ENCODE assay signal across 9 cellular contexts in the genomic region with DNA sequence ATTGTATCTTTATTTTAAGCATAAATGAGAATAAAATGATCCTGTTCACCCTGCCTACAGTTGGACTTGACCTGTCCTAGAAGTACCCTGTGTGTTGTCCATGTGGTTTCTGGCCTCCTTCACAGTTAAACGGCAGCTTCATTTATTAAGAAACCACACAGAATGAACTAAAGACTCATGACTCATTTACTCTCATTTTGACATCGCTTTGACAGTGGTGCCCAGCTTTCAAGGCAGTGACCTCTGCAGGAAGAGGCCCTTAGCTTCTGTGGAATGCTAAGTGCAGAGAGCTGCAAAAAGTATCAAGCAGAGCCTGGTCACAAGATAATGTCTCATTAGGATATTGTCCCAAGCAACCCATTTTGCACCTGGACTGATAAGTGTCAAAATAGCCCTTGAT.
A peak's percentile ranks its signal among the peaks of the same experiment; 100 is the strongest.
DNase-seq lines count a peak whose midpoint lies in the region; ATAC-seq and TF ChIP-seq lines count a peak whose summit lies in the region.
"Had no signal": no experiment of that assay in that cellular context is flagged by ENCODE, and none has a peak within 500 bp of the region (broad histone marks: within the 10 kb centered on the region; RNA-seq: fewer than 3 reads in every experiment).

No MANE protein-coding gene starts in this region.

- TF ChIP-seq CTCF in HCT116 (IDR thresholded peaks at IDR 0.05 in 2 of 3, conservative IDR thresholded peaks at IDR 0.05 in 1 of 3; ENCODE audit: borderline replicate concordance in 1 of 3, insufficient read depth in 1 of 3, low read depth in 2 of 3, low read length in 2 of 3) (no peak), RWPE1 (conservative IDR thresholded peaks at IDR 0.05; ENCODE audit: low read depth) (no peak), omental fat pad (IDR thresholded peaks at IDR 0.05) (no peak)

- CTCF ChIA-PET in HCT116 (lab: Charles Lee) (no interaction called here), RWPE1 (lab: Yijun Ruan, JAX) (no interaction called here)

- ATAC-seq in HCT116, result peak; percentile 38
- ATAC-seq in Right ventricle myocardium superior (ENCODE audit: poor library complexity), result peak; percentile 55
- no peak for ATAC-seq in omental fat pad (ENCODE audit: low FRiP score)

- no peaks in the 10 kb centered on the region for H3K9me2 ChIP-seq in HCT116 (ENCODE audit: insufficient read depth)

- H3K36me3 ChIP-seq in HCT116 (ENCODE audit: control insufficient read depth in 1 of 2, insufficient read depth in 2 of 2, low read length in 2 of 2), result peaks cover 11 to 17% of the 10 kb centered on the region in 2 experiments

- H3K4me2 ChIP-seq in HCT116 (ENCODE audit: low read length), result no peak overlapping the region

- DNase-seq in Daoy (ENCODE audit: low read depth) (peak; percentile 86), HCT116 (ENCODE audit: low read depth, low spot score) (no peak), RWPE1 (ENCODE audit: low spot score) (peak; percentile 17), Right ventricle myocardium superior (no peak), omental fat pad (ENCODE audit: low spot score) (no peak), NCI-H1436 treated with DMSO at 0.1 percent for 48 hours (lab: John Stamatoyannopoulos, UW) (no peak)
- no peak for DNase-seq in effector CD4-positive, alpha-beta T cell
- no peak for DNase-seq in stimulated activated CD4-positive, alpha-beta T cell treated with anti-CD3 and anti-CD28 coated beads, Interleukin-4, amount 100 ng/mL, for 1 hour

- no TSS peak for BruUV-seq in HCT116 (replicated peaks; lab: Mats Ljungman, UMichigan)

- no peaks in the 10 kb centered on the region; a peak in 1 of 4 replicates for H3K4me1 ChIP-seq in HCT116 (ENCODE audit: control insufficient read depth in 1 of 2, insufficient read depth in 2 of 2, low read length in 2 of 2)

- no peak overlapping the region for H3K27ac ChIP-seq in HCT116 (ENCODE audit: low read depth, low read length)
- H3K27ac ChIP-seq in RWPE1, result no peak overlapping the region

- RAD21 ChIA-PET in HCT116 (lab: Charles Lee; ENCODE audit: low non-redundant PET in 1 of 2, low total read pairs in 2 of 2, uncharacterized antibody in 2 of 2, unreplicated experiment in 2 of 2), result no interaction called here

- H3K9me3 ChIP-seq in HCT116 (ENCODE audit: control insufficient read depth in 1 of 2, insufficient read depth in 1 of 2, low read depth in 1 of 2, low read length in 2 of 2), result no peaks in the 10 kb centered on the region
- H3K9me3 ChIP-seq: upper lobe of left lung had no signal

- intact Hi-C loops in HCT116 (cut with micrococcal nuclease), result no loop called here
- intact Hi-C loops in Right ventricle myocardium superior (cut with DNase I), result loop anchor here (10.0 kb wide), 1 partner anchor 94 kb away; the partner anchor contains the start of genes AVL9 and LSM5

- no peaks in the 10 kb centered on the region for H3K79me2 ChIP-seq in HCT116 (ENCODE audit: insufficient read depth, low read length)

- no peaks in the 10 kb centered on the region for H4K20me1 ChIP-seq in HCT116 (ENCODE audit: insufficient read depth)

- no peak for TF ChIP-seq RAD21 in HCT116 (IDR thresholded peaks at IDR 0.05; ENCODE audit: low read depth)

- no peak overlapping the region for H3K9ac ChIP-seq in HCT116 (ENCODE audit: low read length)

- POLR2A ChIA-PET in HCT116 (lab: Charles Lee) (no interaction called here), RWPE1 (lab: Yijun Ruan, JAX; ENCODE audit: low non-redundant PET) (no interaction called here)

- H3K4me3 ChIP-seq in HCT116 (replicated peaks in 1 of 2; ENCODE audit: low read depth in 1 of 2, low read length in 2 of 2), result no peak overlapping the region
- H3K4me3 ChIP-seq: upper lobe of left lung had no signal

- no peak for TF ChIP-seq POLR2A in HCT116 (IDR thresholded peaks at IDR 0.05; ENCODE audit: borderline replicate concordance, extremely low read depth, insufficient read depth, insufficient read length)

- no peak overlapping the region for H2AFZ ChIP-seq in HCT116 (ENCODE audit: low read depth, low read length, poor library complexity, severe bottlenecking)

- H3K27me3 ChIP-seq in HCT116 (ENCODE audit: insufficient read depth, low read length), result no peaks in the 10 kb centered on the region
- H3K27me3 ChIP-seq: upper lobe of left lung had no signal

TF ChIP-seq in HCT116, 20 proteins besides CTCF, POLR2A, EP300 and RAD21:
- TF ChIP-seq ELF1 (IDR thresholded peaks at IDR 0.05; ENCODE audit: borderline replicate concordance, low read depth), result no peak
- no peak for TF ChIP-seq REST (IDR thresholded peaks at IDR 0.05; ENCODE audit: low read depth)
- TF ChIP-seq YY1 (IDR thresholded peaks at IDR 0.05; ENCODE audit: extremely low read depth, insufficient replicate concordance, low read depth, low read length), result no peak
- TF ChIP-seq ZFX (IDR thresholded peaks at IDR 0.05), result no peak
- no peak for TF ChIP-seq ZNF274 (IDR thresholded peaks at IDR 0.05; ENCODE audit: low read depth, low read length)
- no peak for TF ChIP-seq EZH2phosphoT487 (IDR thresholded peaks at IDR 0.05; ENCODE audit: borderline replicate concordance)
- TF ChIP-seq JUND (IDR thresholded peaks at IDR 0.05), result no peak
- TF ChIP-seq SRF (IDR thresholded peaks at IDR 0.05; ENCODE audit: low read depth), result no peak
- no peak for TF ChIP-seq CEBPB (IDR thresholded peaks at IDR 0.05; ENCODE audit: low read depth)
- TF ChIP-seq EGR1 (IDR thresholded peaks at IDR 0.05; ENCODE audit: low read depth), result no peak
- no peak for TF ChIP-seq FOSL1 (IDR thresholded peaks at IDR 0.05; ENCODE audit: low read depth)
- TF ChIP-seq TCF7L2 (IDR thresholded peaks at IDR 0.05; ENCODE audit: borderline replicate concordance, extremely low read depth, insufficient read depth, insufficient read length), result no peak
- TF ChIP-seq POLR2AphosphoS5 (IDR thresholded peaks at IDR 0.05; ENCODE audit: low read depth, low read length), result no peak
- TF ChIP-seq ATF3 (IDR thresholded peaks at IDR 0.05), result no peak
- TF ChIP-seq SIN3A (IDR thresholded peaks at IDR 0.05; ENCODE audit: low read depth), result no peak
- no peak for TF ChIP-seq SP1 (IDR thresholded peaks at IDR 0.05; ENCODE audit: low read depth)
- TF ChIP-seq, protein P1, sequence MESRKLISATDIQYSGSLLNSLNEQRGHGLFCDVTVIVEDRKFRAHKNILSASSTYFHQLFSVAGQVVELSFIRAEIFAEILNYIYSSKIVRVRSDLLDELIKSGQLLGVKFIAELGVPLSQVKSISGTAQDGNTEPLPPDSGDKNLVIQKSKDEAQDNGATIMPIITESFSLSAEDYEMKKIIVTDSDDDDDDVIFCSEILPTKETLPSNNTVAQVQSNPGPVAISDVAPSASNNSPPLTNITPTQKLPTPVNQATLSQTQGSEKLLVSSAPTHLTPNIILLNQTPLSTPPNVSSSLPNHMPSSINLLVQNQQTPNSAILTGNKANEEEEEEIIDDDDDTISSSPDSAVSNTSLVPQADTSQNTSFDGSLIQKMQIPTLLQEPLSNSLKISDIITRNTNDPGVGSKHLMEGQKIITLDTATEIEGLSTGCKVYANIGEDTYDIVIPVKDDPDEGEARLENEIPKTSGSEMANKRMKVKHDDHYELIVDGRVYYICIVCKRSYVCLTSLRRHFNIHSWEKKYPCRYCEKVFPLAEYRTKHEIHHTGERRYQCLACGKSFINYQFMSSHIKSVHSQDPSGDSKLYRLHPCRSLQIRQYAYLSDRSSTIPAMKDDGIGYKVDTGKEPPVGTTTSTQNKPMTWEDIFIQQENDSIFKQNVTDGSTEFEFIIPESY (IDR thresholded peaks at IDR 0.05; ENCODE audit: extremely low read depth, insufficient replicate concordance, low read length), result no peak
- no peak for TF ChIP-seq CBX3 (IDR thresholded peaks at IDR 0.05; ENCODE audit: low read depth)
- TF ChIP-seq EZH2 (IDR thresholded peaks at IDR 0.05), result no peak

Comparison
In these comparisons a context has a peak if more than half of its experiments do, and no peak if none do; other contexts are left out.
1. DNase-seq: peak in Daoy (single experiment) and RWPE1 (single experiment); none in HCT116 (single experiment), Right ventricle myocardium superior (single experiment), effector CD4-positive, alpha-beta T cell (single experiment), stimulated activated CD4-positive, alpha-beta T cell treated with anti-CD3 and anti-CD28 coated beads, Interleukin-4, amount 100 ng/mL, for 1 hour (single experiment), omental fat pad (single experiment) and NCI-H1436 treated with DMSO at 0.1 percent for 48 hours (single experiment).